ENCODE assay signal across 23 cellular contexts in the genomic region with DNA sequence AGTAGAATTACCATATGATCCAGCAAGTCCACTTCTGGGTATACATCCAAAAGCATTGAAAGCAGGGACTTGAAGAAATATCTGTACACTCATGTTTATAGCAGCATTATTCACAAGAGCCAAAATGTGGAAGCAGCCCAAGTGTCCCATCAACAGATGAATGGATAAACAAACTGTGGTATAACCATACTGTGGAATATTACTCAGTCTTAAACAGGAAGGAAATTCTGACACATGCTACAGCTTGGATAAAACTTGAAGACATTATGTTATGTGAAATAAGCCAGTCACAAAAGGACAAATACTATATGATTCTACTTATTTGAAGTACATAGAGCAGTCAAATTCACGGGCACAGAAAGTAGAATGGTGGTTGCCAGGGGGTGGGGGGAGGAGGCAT.
A peak's percentile ranks its signal among the peaks of the same experiment; 100 is the strongest.
DNase-seq lines count a peak whose midpoint lies in the region; ATAC-seq, FAIRE-seq and TF ChIP-seq lines count a peak whose summit lies in the region.
"Had no signal": no experiment of that assay in that cellular context is flagged by ENCODE, and none has a peak within 500 bp of the region (broad histone marks: within the 10 kb centered on the region; RNA-seq: fewer than 3 reads in every experiment).

No MANE protein-coding gene starts in this region.

- peaks cover 3% of the 10 kb centered on the region for H3F3A ChIP-seq in SK-N-SH (replicated peaks; ENCODE audit: insufficient read depth)

- H3K27ac Mint-ChIP-seq in endothelial cell (ENCODE audit: unreplicated experiment) (peak overlapping the region; percentile 18), neural crest cell (ENCODE audit: unreplicated experiment) (peak overlapping the region; percentile 51)
- H3K27ac Mint-ChIP-seq: B cell; CD4-positive, alpha-beta T cell; CD8-positive, alpha-beta T cell had no signal

- no peaks in the 10 kb centered on the region for H3K9me1 ChIP-seq in K562 (ENCODE audit: control insufficient read depth, insufficient read depth, low read length)

- WGBS in SK-N-SH (ENCODE audit: low lambda C conversion rate): 82% methylated on average over 1 of the region's 1 CpG
- WGBS in K562 (ENCODE audit: insufficient coverage, low coverage, missing lambda C conversion rate): 5% methylated on average over 1 of the region's 1 CpG

- H3K9me3 ChIP-seq in SK-N-SH (0 out of 2 replicates have a peak, but pooled peaks cover 3% of the 10 kb centered on the region), K562 (replicated peaks; ENCODE audit: control insufficient read depth, insufficient read depth, low read depth, low read length) (no peaks in the 10 kb centered on the region)
- H3K9me3 ChIP-seq: A549, Caco-2 had no signal

- in situ Hi-C loops in K562 (cut with MboI): no loop called here

- H3K27me3 Mint-ChIP-seq in endothelial cell (ENCODE audit: unreplicated experiment) (peaks cover 9% of the 10 kb centered on the region), neural crest cell (ENCODE audit: low read depth) (no peaks in the 10 kb centered on the region)
- H3K27me3 Mint-ChIP-seq: B cell; CD4-positive, alpha-beta T cell had no signal

- H2AFZ ChIP-seq in SK-N-SH (ENCODE audit: low read depth) (no peak overlapping the region), K562 (ENCODE audit: low read depth, low read length) (no peak overlapping the region)

- H3K4me1 Mint-ChIP-seq in endothelial cell (ENCODE audit: unreplicated experiment) (peaks cover 46% of the 10 kb centered on the region), neural crest cell (peaks cover 54% of the 10 kb centered on the region)

- no peak overlapping the region for H3K4me3 ChIP-seq in SK-N-SH (ENCODE audit: low read depth in 2 of 2, low read length in 1 of 2)
- H3K4me3 ChIP-seq in K562: no peak overlapping the region
- H3K4me3 ChIP-seq: A549; BLaER1 treated with 17β-estradiol and CSF1 and Interleukin-3, amounts not matched to agents 10 nM and 100 nM had no signal

- ATAC-seq in SK-N-SH treated with all-trans-retinoic acid at 6 μM for 48 hours: no peak
- ATAC-seq in K562: no peak
- ATAC-seq: A549; CD8-positive, alpha-beta T cell had no signal

- H3K36me3 ChIP-seq in SK-N-SH (replicated peaks in 1 of 2; ENCODE audit: control insufficient read depth in 1 of 2, insufficient read depth in 2 of 2, low read length in 1 of 2) (no peaks in the 10 kb centered on the region), K562 (ENCODE audit: control insufficient read depth, insufficient read depth, low read length) (no peaks in the 10 kb centered on the region)
- H3K36me3 ChIP-seq: BLaER1 treated with 17β-estradiol and CSF1 and Interleukin-3, amounts not matched to agents 10 nM and 100 nM had no signal

- H3K9me3 Mint-ChIP-seq in endothelial cell (ENCODE audit: unreplicated experiment) (no peaks in the 10 kb centered on the region), neural crest cell (peaks cover 6% of the 10 kb centered on the region)
- H3K9me3 Mint-ChIP-seq: CD8-positive, alpha-beta T cell had no signal

- H3K4me1 ChIP-seq in SK-N-SH (ENCODE audit: control insufficient read depth in 1 of 2, insufficient read depth in 2 of 2, low read depth in 1 of 2, low read length in 1 of 2) (peaks cover 2 to 19% of the 10 kb centered on the region in 2 experiments; a peak in 2 of 4 replicates), K562 (replicated peaks in 1 of 2; ENCODE audit: control insufficient read depth in 2 of 2, insufficient read depth in 2 of 2, low read length in 2 of 2) (0 out of 5 replicates have a peak, but pooled peaks cover 0 to 3% of the 10 kb centered on the region in 2 experiments)
- H3K4me1 ChIP-seq: A549, Caco-2 had no signal

- POLR2A ChIA-PET in SK-N-SH (lab: Yijun Ruan, JAX) (no interaction called here), K562 (lab: Yijun Ruan, JAX) (no interaction called here)

- TF ChIP-seq EP300 in SK-N-SH (IDR thresholded peaks at IDR 0.05; ENCODE audit: borderline replicate concordance in 1 of 2, low read depth in 1 of 2, low read length in 1 of 2): no peak
- TF ChIP-seq EP300 in K562 (IDR thresholded peaks at IDR 0.05; ENCODE audit: low read length): no peak

- H3K4me3 Mint-ChIP-seq in endothelial cell (ENCODE audit: unreplicated experiment) (no peak overlapping the region), neural crest cell (no peak overlapping the region)
- H3K4me3 Mint-ChIP-seq: B cell; CD4-positive, alpha-beta T cell; CD8-positive, alpha-beta T cell had no signal

- no peak overlapping the region for H3K9ac ChIP-seq in SK-N-SH
- no peak overlapping the region for H3K9ac ChIP-seq in K562 (ENCODE audit: insufficient read depth in 1 of 2, low read depth in 2 of 2, low read length in 2 of 2)
- H3K9ac ChIP-seq: BLaER1 treated with 17β-estradiol and CSF1 and Interleukin-3, amounts not matched to agents 10 nM and 100 nM had no signal

- TF ChIP-seq RAD21 in SK-N-SH (IDR thresholded peaks at IDR 0.05; ENCODE audit: low read length) (no peak), K562 (CRISPR knock-in tag; conservative IDR thresholded peaks at IDR 0.05 in 1 of 2, IDR thresholded peaks at IDR 0.05 in 1 of 2) (no peak)

- H3K36me3 Mint-ChIP-seq in endothelial cell (ENCODE audit: low read depth, unreplicated experiment): peaks cover 6% of the 10 kb centered on the region
- H3K36me3 Mint-ChIP-seq in neural crest cell (ENCODE audit: low read depth): peaks cover 6% of the 10 kb centered on the region
- H3K36me3 Mint-ChIP-seq: CD8-positive, alpha-beta T cell had no signal

- DNase-seq in SK-N-SH (no peak), K562 (ENCODE audit: extremely low read depth in 1 of 4, low spot score in 3 of 4) (no peak), endothelial cell (ENCODE audit: low spot score) (no peak), neural crest cell (ENCODE audit: low read depth, low spot score) (no peak), amniotic stem cell (lab: John Stamatoyannopoulos, UW) (no peak), KG1 (lab: John Stamatoyannopoulos, UW) (no peak)
- DNase-seq: AML-193; Caco-2; Calu3; CD4-positive, alpha-beta T cell; CD8-positive, alpha-beta T cell; DMS79 treated with DMSO at 0.1 percent for 48 hours; GF-D8 had no signal

- CTCF ChIA-PET in SK-N-SH (lab: Yijun Ruan, JAX) (interaction anchor here (0.9 kb wide), 1 partner anchor 325 kb away, joined by 3 read pairs; no protein-coding TSS in a partner anchor), K562 (lab: Yijun Ruan, JAX; ENCODE audit: low intra/inter-chr PET ratio) (no interaction called here)

- H3K9me2 ChIP-seq in SK-N-SH: no peaks in the 10 kb centered on the region

- H4K20me1 ChIP-seq in SK-N-SH (ENCODE audit: insufficient read depth): no peaks in the 10 kb centered on the region
- no peaks in the 10 kb centered on the region; the same call in 1 of the 2 replicates for H4K20me1 ChIP-seq in K562 (replicated peaks; ENCODE audit: control insufficient read depth, insufficient read depth, low read length)

- no peak for TF ChIP-seq CTCF in SK-N-SH (IDR thresholded peaks at IDR 0.05)
- no peak for TF ChIP-seq CTCF in K562 (IDR thresholded peaks at IDR 0.05 in 2 of 3, conservative IDR thresholded peaks at IDR 0.05 in 1 of 3; ENCODE audit: insufficient read depth in 2 of 3, low read depth in 1 of 3, low read length in 3 of 3)
- TF ChIP-seq CTCF in endothelial cell (IDR thresholded peaks at IDR 0.05; ENCODE audit: unreplicated experiment): no peak
- TF ChIP-seq CTCF in neural crest cell (conservative IDR thresholded peaks at IDR 0.05): no peak

- no peak for TF ChIP-seq POLR2A in K562 (conservative IDR thresholded peaks at IDR 0.05)

- H3K79me2 ChIP-seq in SK-N-SH (ENCODE audit: insufficient read depth) (no peaks in the 10 kb centered on the region), K562 (ENCODE audit: control insufficient read depth, insufficient read depth, low read length) (no peaks in the 10 kb centered on the region)

- FAIRE-seq in K562 (lab: Jason Lieb, UNC): no peak
- FAIRE-seq: A549, D721Med, G401.6, GM12891, GM19239 had no signal

- H3K27ac ChIP-seq in SK-N-SH (ENCODE audit: low read depth in 2 of 2, low read length in 1 of 2): no peak overlapping the region
- no peak overlapping the region for H3K27ac ChIP-seq in K562 (ENCODE audit: extremely low read depth, low read depth, low read length)
- H3K27ac ChIP-seq: 22Rv1; A549; BLaER1 treated with 17β-estradiol and CSF1 and Interleukin-3, amounts not matched to agents 10 nM and 100 nM; C4-2B had no signal

- intact Hi-C loops in K562 (cut with micrococcal nuclease): no loop called here

- H3K4me2 ChIP-seq in SK-N-SH (no peak overlapping the region), K562 (ENCODE audit: insufficient read depth, low read length) (no peak overlapping the region)
- H3K4me2 ChIP-seq: A549; BLaER1 treated with 17β-estradiol and CSF1 and Interleukin-3, amounts not matched to agents 10 nM and 100 nM had no signal

- BruUV-seq in K562 (replicated peaks; lab: Mats Ljungman, UMichigan): no TSS peak

- H3K27me3 ChIP-seq in SK-N-SH (ENCODE audit: insufficient read depth) (no peaks in the 10 kb centered on the region), K562 (ENCODE audit: control insufficient read depth in 2 of 2, insufficient read depth in 2 of 2, low read length in 2 of 2) (peaks cover 11 to 39% of the 10 kb centered on the region in 2 experiments; a peak in 4 of 5 replicates)
- H3K27me3 ChIP-seq: BLaER1 treated with 17β-estradiol and CSF1 and Interleukin-3, amounts not matched to agents 10 nM and 100 nM had no signal

TF ChIP-seq in SK-N-SH treated with all-trans-retinoic acid at 6 μM for 48 hours, 23 proteins besides CTCF, POLR2A, EP300 and RAD21 (continues in another document):
- TF ChIP-seq RARB (CRISPR knock-in tag; IDR thresholded peaks at IDR 0.05): no peak

TF ChIP-seq in SK-N-SH, 30 proteins besides CTCF, POLR2A, EP300 and RAD21 (continues in another document):
- TF ChIP-seq FOSL2 (IDR thresholded peaks at IDR 0.05; ENCODE audit: borderline replicate concordance, low read depth) (no peak), SIN3A (IDR thresholded peaks at IDR 0.05; ENCODE audit: borderline replicate concordance, low read depth, low read length) (no peak), CHD2 (IDR thresholded peaks at IDR 0.05; ENCODE audit: low read length, partially characterized antibody) (no peak), MXI1 (IDR thresholded peaks at IDR 0.05; ENCODE audit: low read depth, low read length) (no peak), MEF2A (IDR thresholded peaks at IDR 0.05; ENCODE audit: borderline replicate concordance, low read depth) (no peak), TEAD4 (IDR thresholded peaks at IDR 0.05; ENCODE audit: borderline replicate concordance, insufficient read depth) (no peak)

TF ChIP-seq in K562, 482 proteins besides CTCF, POLR2A, EP300 and RAD21:
- TF ChIP-seq ZNF146 (CRISPR knock-in tag; IDR thresholded peaks at IDR 0.05; ENCODE audit: unreplicated experiment): peak; percentile 51
- no peak for TF ChIP-seq CBX5 (IDR thresholded peaks at IDR 0.05; ENCODE audit: borderline replicate concordance, low read depth)
